15 cellular contexts compared by ENCODE assay signal in genomic region chr11:111439905-111440304, GRCh38.
A peak's percentile ranks its signal among the peaks of the same experiment; 100 is the strongest.
DNase-seq lines count a peak whose midpoint lies in the region; ATAC-seq and TF ChIP-seq lines count a peak whose summit lies in the region.
"Had no signal": no experiment of that assay in that cellular context is flagged by ENCODE, and none has a peak within 500 bp of the region (broad histone marks: within the 10 kb centered on the region; RNA-seq: fewer than 3 reads in every experiment).

No MANE protein-coding gene starts in this region.

- DNase-seq in MCF 10A (ENCODE audit: unreplicated experiment) (no peak), breast epithelium (ENCODE audit: low spot score in 2 of 2) (no peak), OCI-LY7 (ENCODE audit: low spot score) (no peak), mesenchymal stem cell (peak; percentile 24), posterior cingulate gyrus (no peak), hippocampal formation (lab: John Stamatoyannopoulos, UW) (no peak)
- no peak for DNase-seq in stimulated activated naive B cell treated with anti-CD40 and anti-IgM and Interleukin-4, amounts not matched to agents 10 μg/mL and 1 μg/mL and 100 μg/mL, for 72 hours
- DNase-seq in activated CD4-positive, alpha-beta T cell treated with anti-CD3 and anti-CD28 coated beads, Interleukin-2, amount 50 U/mL, for 4 hours, result no peak
- DNase-seq: GOT3, NCI-H1105, NCI-H187 treated with DMSO at 0.1 percent for 48 hours, NCI-H2171, NCI-H446 treated with DMSO at 0.1 percent for 48 hours, NCI-H748 treated with DMSO at 0.1 percent for 48 hours, SJCRH30 had no signal

- no peak for TF ChIP-seq CTCF in MCF 10A (IDR thresholded peaks at IDR 0.05; ENCODE audit: unreplicated experiment)
- TF ChIP-seq CTCF in breast epithelium (IDR thresholded peaks at IDR 0.05), result no peak
- no peak for TF ChIP-seq CTCF in OCI-LY7 (conservative IDR thresholded peaks at IDR 0.05; ENCODE audit: low read length)

- no peak overlapping the region for H3K9ac ChIP-seq in mesenchymal stem cell (ENCODE audit: low read length)

- no peaks in the 10 kb centered on the region for H3K27me3 ChIP-seq in breast epithelium
- H3K27me3 ChIP-seq in mesenchymal stem cell (ENCODE audit: control insufficient read depth in 1 of 2, insufficient read depth in 1 of 2, low read length in 2 of 2), result peaks cover 20% of the 10 kb centered on the region in 2 experiments
- H3K27me3 ChIP-seq: SJCRH30 had no signal

- H4K20me1 ChIP-seq in OCI-LY7 (ENCODE audit: insufficient read depth, low read length), result no peaks in the 10 kb centered on the region

- H3K9me2 ChIP-seq in OCI-LY7 (ENCODE audit: insufficient read depth, low read length), result no peaks in the 10 kb centered on the region

- H3K79me2 ChIP-seq in OCI-LY7 (ENCODE audit: insufficient read depth, low read depth, low read length), result no peaks in the 10 kb centered on the region

- H3K27ac ChIP-seq in breast epithelium, result no peak overlapping the region
- H3K27ac ChIP-seq in OCI-LY7 (ENCODE audit: low read depth, low read length, poor library complexity, severe bottlenecking), result peak overlapping the region; percentile 86
- H3K27ac ChIP-seq in mesenchymal stem cell (ENCODE audit: low read length, poor library complexity, severe bottlenecking), result no peak overlapping the region
- H3K27ac ChIP-seq: SJCRH30 had no signal

- BruUV-seq in MCF 10A (replicated peaks; lab: Mats Ljungman, UMichigan) (no TSS peak), OCI-LY7 (replicated peaks; lab: Mats Ljungman, UMichigan) (no TSS peak)

- H3K36me3 ChIP-seq in breast epithelium, result no peaks in the 10 kb centered on the region
- H3K36me3 ChIP-seq in OCI-LY7 (ENCODE audit: insufficient read depth, low read length), result no peaks in the 10 kb centered on the region
- H3K36me3 ChIP-seq in mesenchymal stem cell (ENCODE audit: control insufficient read depth in 1 of 2, insufficient read depth in 2 of 2, low read depth in 1 of 2, low read length in 2 of 2), result no peaks in the 10 kb centered on the region
- H3K36me3 ChIP-seq: SJCRH30 had no signal

- peak overlapping the region; percentile 83 for H3K27ac Mint-ChIP-seq in MCF 10A (ENCODE audit: low read depth, unreplicated experiment)
- H3K27ac Mint-ChIP-seq in stimulated activated naive B cell treated with anti-CD40 and anti-IgM and Interleukin-4, amounts not matched to agents 10 μg/mL and 1 μg/mL and 100 μg/mL, for 72 hours, result no peak overlapping the region

- H4K91ac ChIP-seq in mesenchymal stem cell (ENCODE audit: low read length), result no peak overlapping the region

- H3K9me3 ChIP-seq in breast epithelium, result no peaks in the 10 kb centered on the region
- no peaks in the 10 kb centered on the region for H3K9me3 ChIP-seq in OCI-LY7 (ENCODE audit: low read length)
- no peaks in the 10 kb centered on the region for H3K9me3 ChIP-seq in mesenchymal stem cell (ENCODE audit: control insufficient read depth, low read length)
- H3K9me3 ChIP-seq: SJCRH30 had no signal

- H3K4me1 ChIP-seq in breast epithelium (no peaks in the 10 kb centered on the region), OCI-LY7 (ENCODE audit: insufficient read depth, low read length, poor library complexity, severe bottlenecking) (peaks cover 76% of the 10 kb centered on the region), mesenchymal stem cell (ENCODE audit: control insufficient read depth, insufficient read depth, low read depth, low read length) (peaks cover 4% of the 10 kb centered on the region)
- H3K4me1 ChIP-seq: SJCRH30 had no signal

- POLR2A ChIA-PET in MCF 10A (lab: Yijun Ruan, JAX), result interaction anchor here (1.0 to 1.5 kb wide), 2 partner anchors 12 to 157 kb away, joined by 3 to 4 read pairs; no protein-coding TSS in a partner anchor
- POLR2A ChIA-PET in OCI-LY7 (lab: Charles Lee), result interaction anchor here (0.6 to 3.8 kb wide), 8 partner anchors 12 to 332 kb away, joined by 3 to 39 read pairs (median 4); partner anchors contain the start of gene POU2AF1

- peaks cover 11% of the 10 kb centered on the region for H3K27me3 Mint-ChIP-seq in MCF 10A (ENCODE audit: insufficient read depth, unreplicated experiment)
- peaks cover 12 to 32% of the 10 kb centered on the region in 2 donors for H3K27me3 Mint-ChIP-seq in stimulated activated naive B cell treated with anti-CD40 and anti-IgM and Interleukin-4, amounts not matched to agents 10 μg/mL and 1 μg/mL and 100 μg/mL, for 72 hours

- H2BK15ac ChIP-seq in mesenchymal stem cell (ENCODE audit: low read depth, poor library complexity, severe bottlenecking), result no peak overlapping the region

- WGBS in mesenchymal stem cell, result 100% methylated on average over 1 of the region's 1 CpG

- intact Hi-C loops in MCF 10A (cut with micrococcal nuclease) (loop anchor here (10.0 kb wide), 1 partner anchor 975 kb away; no protein-coding TSS in a partner anchor), breast epithelium (cut with DNase I; ENCODE audit: low total_unique reads) (no loop called here), OCI-LY7 (cut with micrococcal nuclease; ENCODE audit: unreplicated experiment) (loop anchor here (1.0 to 10.0 kb wide), 3 partner anchors 23 to 1235 kb away; no protein-coding TSS in a partner anchor), posterior cingulate gyrus (cut with DNase I) (loop anchor here (10.0 kb wide), 1 partner anchor 1005 kb away; no protein-coding TSS in a partner anchor)

- H2BK12ac ChIP-seq in mesenchymal stem cell (ENCODE audit: low read length in 2 of 2), result no peak overlapping the region

- no peaks in the 10 kb centered on the region for H3K79me1 ChIP-seq in mesenchymal stem cell (replicated peaks; ENCODE audit: low read length, poor library complexity, severe bottlenecking)

- no peak overlapping the region for H3K18ac ChIP-seq in mesenchymal stem cell (ENCODE audit: low read depth in 1 of 2, low read length in 2 of 2)

- H4K8ac ChIP-seq in mesenchymal stem cell (ENCODE audit: low read length), result no peak overlapping the region

- H2BK5ac ChIP-seq in mesenchymal stem cell (ENCODE audit: low read depth, low read length, poor library complexity, severe bottlenecking), result no peak overlapping the region

- H2BK120ac ChIP-seq in mesenchymal stem cell (ENCODE audit: low read depth, low read length), result no peak overlapping the region

- H3K4me2 ChIP-seq in OCI-LY7 (ENCODE audit: low read length) (peak overlapping the region; percentile 70), mesenchymal stem cell (ENCODE audit: low read length, poor library complexity, severe bottlenecking) (no peak overlapping the region)

- CTCF ChIA-PET in MCF 10A (lab: Yijun Ruan, JAX), result interaction anchor here (1.2 to 4.2 kb wide), 4 partner anchors 9 to 157 kb away, joined by 3 to 42 read pairs (median 15); no protein-coding TSS in a partner anchor
- CTCF ChIA-PET in OCI-LY7 (lab: Charles Lee; ENCODE audit: unreplicated experiment), result interaction anchor here (0.9 to 3.1 kb wide), 4 partner anchors 12 to 166 kb away, joined by 4 to 22 read pairs (median 8); no protein-coding TSS in a partner anchor

- no peaks in the 10 kb centered on the region for H3K9me3 Mint-ChIP-seq in MCF 10A (ENCODE audit: unreplicated experiment)
- no peaks in the 10 kb centered on the region for H3K9me3 Mint-ChIP-seq in stimulated activated naive B cell treated with anti-CD40 and anti-IgM and Interleukin-4, amounts not matched to agents 10 μg/mL and 1 μg/mL and 100 μg/mL, for 72 hours

- no peak overlapping the region for H3K23ac ChIP-seq in mesenchymal stem cell (ENCODE audit: low read length in 2 of 2)

- no peak for TF ChIP-seq POLR2A in breast epithelium (IDR thresholded peaks at IDR 0.05)

- no peak overlapping the region for H3K4ac ChIP-seq in mesenchymal stem cell (ENCODE audit: low read depth in 1 of 2, low read length in 2 of 2)

- no peak overlapping the region for H2AK5ac ChIP-seq in mesenchymal stem cell (ENCODE audit: low read length, severe bottlenecking)

- H2AFZ ChIP-seq in OCI-LY7 (ENCODE audit: low read length) (peak overlapping the region; percentile 78; the same call in 1 of the 2 replicates), mesenchymal stem cell (ENCODE audit: low read depth, low read length) (no peak overlapping the region)

- peaks cover 13% of the 10 kb centered on the region for H3K4me1 Mint-ChIP-seq in MCF 10A (ENCODE audit: insufficient read depth, unreplicated experiment)
- H3K4me1 Mint-ChIP-seq in stimulated activated naive B cell treated with anti-CD40 and anti-IgM and Interleukin-4, amounts not matched to agents 10 μg/mL and 1 μg/mL and 100 μg/mL, for 72 hours, result peaks cover 14 to 48% of the 10 kb centered on the region in 2 donors

- H3K36me3 Mint-ChIP-seq in MCF 10A (ENCODE audit: insufficient read depth, unreplicated experiment), result no peaks in the 10 kb centered on the region
- H3K36me3 Mint-ChIP-seq in stimulated activated naive B cell treated with anti-CD40 and anti-IgM and Interleukin-4, amounts not matched to agents 10 μg/mL and 1 μg/mL and 100 μg/mL, for 72 hours, result no peaks in the 10 kb centered on the region

- no peak overlapping the region for H3K14ac ChIP-seq in mesenchymal stem cell (ENCODE audit: low read length in 2 of 2)

- H3K4me3 Mint-ChIP-seq in MCF 10A (ENCODE audit: unreplicated experiment), result no peak overlapping the region
- no peak overlapping the region for H3K4me3 Mint-ChIP-seq in stimulated activated naive B cell treated with anti-CD40 and anti-IgM and Interleukin-4, amounts not matched to agents 10 μg/mL and 1 μg/mL and 100 μg/mL, for 72 hours

- no peak for ATAC-seq in stimulated activated naive B cell treated with anti-CD40 and anti-IgM and Interleukin-4, amounts not matched to agents 10 μg/mL and 1 μg/mL and 100 μg/mL, for 72 hours (replicated peaks)

- no peak overlapping the region for H3K4me3 ChIP-seq in breast epithelium
- H3K4me3 ChIP-seq in OCI-LY7 (ENCODE audit: low read depth, low read length, poor library complexity, severe bottlenecking), result peak overlapping the region; percentile 16
- H3K4me3 ChIP-seq in mesenchymal stem cell (ENCODE audit: insufficient read depth in 1 of 2, low read depth in 1 of 2, low read length in 2 of 2), result no peak overlapping the region
- H3K4me3 ChIP-seq: SJCRH30 had no signal
